ENCODE assay signal across 22 cellular contexts in genomic region chrX:6849711-6850415, GRCh38.
A peak's percentile ranks its signal among the peaks of the same experiment; 100 is the strongest.
DNase-seq lines count a peak whose midpoint lies in the region; ATAC-seq and TF ChIP-seq lines count a peak whose summit lies in the region.
"Had no signal": no experiment of that assay in that cellular context is flagged by ENCODE, and none has a peak within 500 bp of the region (broad histone marks: within the 10 kb centered on the region; RNA-seq: fewer than 3 reads in every experiment).

No MANE protein-coding gene starts in this region.

- no peak overlapping the region for H2BK15ac ChIP-seq in neuronal stem cell (ENCODE audit: low read length)

- H3K27me3 Mint-ChIP-seq in WTC11 (ENCODE audit: low read depth) = no peaks in the 10 kb centered on the region
- H3K27me3 Mint-ChIP-seq: CD4-positive, CD25-positive, alpha-beta regulatory T cell; progenitor cell of endocrine pancreas; stimulated activated naive B cell treated with anti-CD40 and anti-IgM and Interleukin-4, amounts not matched to agents 10 μg/mL and 1 μg/mL and 100 μg/mL, for 72 hours had no signal

- H2BK12ac ChIP-seq in neuronal stem cell (ENCODE audit: low read length) = no peak overlapping the region

- peak overlapping the region; percentile 49 for H3K4me3 Mint-ChIP-seq in WTC11
- H3K4me3 Mint-ChIP-seq: activated naive CD4-positive, alpha-beta T cell treated with anti-CD3 and anti-CD28 coated beads for 36 hours; CD4-positive, CD25-positive, alpha-beta regulatory T cell; stimulated activated naive B cell treated with anti-CD40 and anti-IgM and Interleukin-4, amounts not matched to agents 10 μg/mL and 1 μg/mL and 100 μg/mL, for 72 hours had no signal

- no peak overlapping the region for H2AFZ ChIP-seq in neuronal stem cell (ENCODE audit: low read length)

- H3K36me3 ChIP-seq in cardiac muscle cell (no peaks in the 10 kb centered on the region), neuronal stem cell (replicated peaks in 1 of 2; ENCODE audit: control insufficient read depth in 2 of 2, insufficient read depth in 2 of 2, low read length in 2 of 2) (no peaks in the 10 kb centered on the region)
- H3K36me3 ChIP-seq: SJSA1, spleen, upper lobe of left lung had no signal

- H3K4me1 ChIP-seq in cardiac muscle cell (ENCODE audit: low read depth) (peaks cover 16% of the 10 kb centered on the region), neuronal stem cell (ENCODE audit: control insufficient read depth in 2 of 2, insufficient read depth in 1 of 2, low read depth in 1 of 2, low read length in 2 of 2) (no peaks in the 10 kb centered on the region)
- H3K4me1 ChIP-seq: A549, SJSA1, spleen, upper lobe of left lung had no signal

- H3K36me3 Mint-ChIP-seq in WTC11 = peaks cover 41% of the 10 kb centered on the region
- H3K36me3 Mint-ChIP-seq: CD4-positive, CD25-positive, alpha-beta regulatory T cell had no signal

- no peak overlapping the region for H3K23ac ChIP-seq in neuronal stem cell (ENCODE audit: low read depth, low read length, poor library complexity)

- H3K4me2 ChIP-seq in neuronal stem cell (ENCODE audit: insufficient read depth, low read length, poor library complexity, severe bottlenecking) = no peak overlapping the region
- H3K4me2 ChIP-seq: A549 had no signal

- intact Hi-C loops in left cardiac atrium (cut with DNase I) = no loop called here

- no peak overlapping the region for H3K9ac ChIP-seq in neuronal stem cell (ENCODE audit: low read depth, low read length, poor library complexity)

- no peak overlapping the region for H2BK120ac ChIP-seq in neuronal stem cell (ENCODE audit: low read depth, low read length)

- ATAC-seq in left cardiac atrium (no peak), WTC11 (0 out of 2 replicates have a peak, but pooled peaks have one; percentile 24), GM19035 (IDR thresholded peaks at IDR 0.05; ENCODE audit: unreplicated experiment) (no peak), HG02884 (IDR thresholded peaks at IDR 0.05; ENCODE audit: unreplicated experiment) (no peak)
- ATAC-seq: A549; left colon; stimulated activated naive B cell treated with anti-CD40 and anti-IgM and Interleukin-4, amounts not matched to agents 10 μg/mL and 1 μg/mL and 100 μg/mL, for 72 hours had no signal

- H3K79me1 ChIP-seq in neuronal stem cell (ENCODE audit: low read depth, low read length) = no peaks in the 10 kb centered on the region

- H3K14ac ChIP-seq in neuronal stem cell (ENCODE audit: low read length) = no peak overlapping the region

- H2AK5ac ChIP-seq in neuronal stem cell (ENCODE audit: low read depth, low read length) = no peak overlapping the region

- POLR2A ChIA-PET in WTC11 (lab: Charles Lee) = no interaction called here

- H4K91ac ChIP-seq in neuronal stem cell (ENCODE audit: low read depth, low read length, poor library complexity) = no peak overlapping the region

- H3K9me3 ChIP-seq in cardiac muscle cell (ENCODE audit: low read depth) (no peaks in the 10 kb centered on the region), neuronal stem cell (replicated peaks in 1 of 2; ENCODE audit: control insufficient read depth in 2 of 2, insufficient read depth in 1 of 2, low read depth in 1 of 2, low read length in 2 of 2) (peaks cover 0 to 11% of the 10 kb centered on the region in 2 donors)
- H3K9me3 ChIP-seq: A549, SJSA1 had no signal

- no peak overlapping the region for H3K4ac ChIP-seq in neuronal stem cell (ENCODE audit: low read length)

- no peak overlapping the region for H3K18ac ChIP-seq in neuronal stem cell (ENCODE audit: low read length)

- H3K27ac ChIP-seq in cardiac muscle cell (peak overlapping the region; percentile 81), neuronal stem cell (replicated peaks; ENCODE audit: low read length) (no peak overlapping the region)
- H3K27ac ChIP-seq: A549, SJSA1, spleen, upper lobe of left lung had no signal

- H3K4me3 ChIP-seq in cardiac muscle cell (no peak overlapping the region), neuronal stem cell (ENCODE audit: low read length in 2 of 2) (no peak overlapping the region)
- H3K4me3 ChIP-seq: A549, SJSA1, spleen, upper lobe of left lung had no signal

- H3K27me3 ChIP-seq in cardiac muscle cell = no peaks in the 10 kb centered on the region
- no peaks in the 10 kb centered on the region for H3K27me3 ChIP-seq in neuronal stem cell (ENCODE audit: control insufficient read depth in 3 of 3, insufficient read depth in 3 of 3, low read depth in 1 of 3, low read length in 3 of 3)
- H3K27me3 ChIP-seq: SJSA1, spleen, upper lobe of left lung had no signal

- no peak for TF ChIP-seq CTCF in cardiac muscle cell (IDR thresholded peaks at IDR 0.05; ENCODE audit: low read depth, low read length)
- no peak for TF ChIP-seq CTCF in WTC11 (IDR thresholded peaks at IDR 0.05)

- CTCF ChIA-PET in WTC11 (lab: Charles Lee) = no interaction called here

- DNase-seq in cardiac muscle cell (ENCODE audit: low read depth in 1 of 2, low spot score in 1 of 2) = peak in 1 of 2 donors; percentile 63
- DNase-seq in left cardiac atrium = no peak
- no peak for DNase-seq in WTC11 (ENCODE audit: low spot score)
- DNase-seq in inferior parietal cortex (ENCODE audit: extremely low spot score) = peak; percentile 2
- DNase-seq in NCI-H345 (lab: John Stamatoyannopoulos, UW) = no peak
- DNase-seq in neuronal stem cell (ENCODE audit: low spot score) = no peak
- DNase-seq: activated CD8-positive, alpha-beta memory T cell treated with anti-CD3 and anti-CD28 coated beads, Interleukin-2, amount 50 U/mL, for 48 hours; activated naive CD4-positive, alpha-beta T cell treated with anti-CD3 and anti-CD28 coated beads for 36 hours; CD4-positive, CD25-positive, alpha-beta regulatory T cell; effector CD8-positive, alpha-beta T cell; hypothalamus; left colon; NCI-H1694 treated with DMSO at 0.1 percent for 48 hours; NCI-H510A; spleen; stimulated activated naive B cell treated with anti-CD40 and anti-IgM and Interleukin-4, amounts not matched to agents 10 μg/mL and 1 μg/mL and 100 μg/mL, for 72 hours; upper lobe of left lung had no signal

- peak overlapping the region; percentile 98 for H3K27ac Mint-ChIP-seq in WTC11
- H3K27ac Mint-ChIP-seq: activated naive CD4-positive, alpha-beta T cell treated with anti-CD3 and anti-CD28 coated beads for 36 hours; CD4-positive, CD25-positive, alpha-beta regulatory T cell; progenitor cell of endocrine pancreas; stimulated activated naive B cell treated with anti-CD40 and anti-IgM and Interleukin-4, amounts not matched to agents 10 μg/mL and 1 μg/mL and 100 μg/mL, for 72 hours had no signal

- H3K4me1 Mint-ChIP-seq in WTC11 = peaks cover 40% of the 10 kb centered on the region
- H3K4me1 Mint-ChIP-seq: CD4-positive, CD25-positive, alpha-beta regulatory T cell had no signal

- H2BK5ac ChIP-seq in neuronal stem cell (ENCODE audit: low read length) = no peak overlapping the region

- no CpG with 5 or more reads among the region's 6 CpGs for WGBS in neuronal stem cell (ENCODE audit: extremely low coverage in 2 of 2, insufficient read length in 2 of 2, insufficient replicate concordance in 1 of 2), 2 donors

- peaks cover 23% of the 10 kb centered on the region for H3K9me3 Mint-ChIP-seq in WTC11
- H3K9me3 Mint-ChIP-seq: activated naive CD4-positive, alpha-beta T cell treated with anti-CD3 and anti-CD28 coated beads for 36 hours had no signal

- H4K8ac ChIP-seq in neuronal stem cell (ENCODE audit: low read depth, low read length) = no peak overlapping the region

TF ChIP-seq in WTC11, 78 proteins besides CTCF, POLR2A, EP300 and RAD21:
- no peak for TF ChIP-seq ZNF232 (CRISPR knock-in tag; IDR thresholded peaks at IDR 0.05)
- no peak for TF ChIP-seq USF2 (CRISPR knock-in tag; IDR thresholded peaks at IDR 0.05)
